ENCODE assay signal across 8 cellular contexts in the genomic region with DNA sequence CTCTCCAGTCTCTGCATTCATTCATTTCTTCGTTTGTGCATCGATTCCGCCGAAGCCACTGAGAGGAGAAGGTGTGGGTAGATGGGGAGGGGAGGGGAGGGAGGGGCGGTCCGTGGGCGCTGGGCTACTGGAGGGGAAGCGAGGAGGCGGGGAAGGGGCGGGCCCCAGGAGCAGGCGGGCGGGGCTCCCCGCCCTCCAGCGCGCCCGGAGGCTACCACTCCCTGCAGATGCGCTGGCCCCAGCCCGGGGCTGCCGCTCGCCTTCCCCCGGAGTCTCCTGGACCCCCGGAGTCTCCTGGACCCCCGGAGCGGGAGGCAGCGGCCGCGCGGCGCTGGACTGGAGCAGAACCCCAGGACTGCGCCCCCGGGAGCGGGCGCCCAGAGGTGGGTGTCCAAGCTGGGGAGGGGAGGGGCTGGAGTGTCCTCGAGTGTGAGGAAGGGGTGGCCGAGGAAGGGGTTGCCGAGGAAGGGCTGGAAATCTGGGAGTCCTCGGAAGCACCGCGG.
DNase-seq lines count a peak whose midpoint lies in the region; TF ChIP-seq lines count a peak whose summit lies in the region.

No MANE protein-coding gene starts in this region.

- WGBS in GM23248 (ENCODE audit: low coverage in 1 of 2, low lambda C conversion rate in 2 of 2, missing lambda C conversion rate in 2 of 2), 2 experiments, result 1% methylated on average over 21 to 37 of the region's 39 CpGs
- 2% methylated on average over 15 of the region's 39 CpGs for WGBS in hepatocyte (ENCODE audit: low lambda C conversion rate, missing lambda C conversion rate)
- 1% methylated on average over 39 of the region's 39 CpGs for WGBS in sigmoid colon, 2 donors

- peak overlapping the region; percentile 82 for H3K27ac Mint-ChIP-seq in T-helper 1 cell treated with Interleukin-12 subunit alpha and Interleukin-12 subunit beta and Interleukin-4 antibody, amounts not matched to agents 30 μg/mL and 1 μg/mL, for 36 hours

- H3K9ac ChIP-seq in ES-I3 (ENCODE audit: low read depth, low read length) (peak overlapping the region; percentile 82), GM23248 (peak overlapping the region; percentile 91)

- H3K79me2 ChIP-seq in GM23248 (ENCODE audit: insufficient read depth), result peaks cover 64% of the 10 kb centered on the region
- peaks cover 14% of the 10 kb centered on the region for H3K79me2 ChIP-seq in hepatocyte

- H3K4me3 Mint-ChIP-seq in T-helper 1 cell treated with Interleukin-12 subunit alpha and Interleukin-12 subunit beta and Interleukin-4 antibody, amounts not matched to agents 30 μg/mL and 1 μg/mL, for 36 hours, result peak overlapping the region; percentile 91

- H3K9me2 ChIP-seq in GM23248 (ENCODE audit: insufficient read depth), result no peaks in the 10 kb centered on the region
- no peaks in the 10 kb centered on the region for H3K9me2 ChIP-seq in hepatocyte (replicated peaks; ENCODE audit: insufficient read depth)

- peaks cover 35% of the 10 kb centered on the region for H3F3A ChIP-seq in GM23248 (ENCODE audit: insufficient read depth)

- H3K9me3 ChIP-seq in ES-I3 (ENCODE audit: control insufficient read depth, insufficient read depth, low read length) (no peaks in the 10 kb centered on the region), GM23248 (ENCODE audit: low read depth) (no peaks in the 10 kb centered on the region), hepatocyte (ENCODE audit: low read depth) (no peaks in the 10 kb centered on the region), sigmoid colon (no peaks in the 10 kb centered on the region)

- peak overlapping the region; percentile 87 for H3K4me2 ChIP-seq in GM23248 (ENCODE audit: unreplicated experiment)
- peak overlapping the region; percentile 98 for H3K4me2 ChIP-seq in hepatocyte

- peak overlapping the region; percentile 97 for H3K4me3 ChIP-seq in GM23248
- H3K4me3 ChIP-seq in hepatocyte, result peak overlapping the region; percentile 90
- H3K4me3 ChIP-seq in sigmoid colon, result peak overlapping the region; percentile 72 to 89 (median 78)

- no peaks in the 10 kb centered on the region for H3K27me3 ChIP-seq in GM23248 (replicated peaks; ENCODE audit: insufficient read depth)
- H3K27me3 ChIP-seq in hepatocyte, result peaks cover 36% of the 10 kb centered on the region
- H3K27me3 ChIP-seq in sigmoid colon, result no peaks in the 10 kb centered on the region

- H3K4me1 Mint-ChIP-seq in T-helper 1 cell treated with Interleukin-12 subunit alpha and Interleukin-12 subunit beta and Interleukin-4 antibody, amounts not matched to agents 30 μg/mL and 1 μg/mL, for 36 hours (ENCODE audit: low read depth), result peaks cover 36% of the 10 kb centered on the region

- H3K27ac ChIP-seq in GM23248 (peak overlapping the region; percentile 68), hepatocyte (peak overlapping the region; percentile 69), sigmoid colon (peak overlapping the region; percentile 76 to 88 (median 84))

- H2AFZ ChIP-seq in GM23248, result no peak overlapping the region
- H2AFZ ChIP-seq in hepatocyte, result peak overlapping the region; percentile 74

- peaks cover 15% of the 10 kb centered on the region for H3K36me3 Mint-ChIP-seq in T-helper 1 cell treated with Interleukin-12 subunit alpha and Interleukin-12 subunit beta and Interleukin-4 antibody, amounts not matched to agents 30 μg/mL and 1 μg/mL, for 36 hours (ENCODE audit: low read depth)

- intact Hi-C loops in sigmoid colon (cut with DNase I), result loop anchor here (5.0 kb wide), 3 partner anchors 79 to 209 kb away; partner anchors contain the start of gene TXN

- TF ChIP-seq POLR2A in sigmoid colon (IDR thresholded peaks at IDR 0.05), result peak; percentile 66 to 83

- in situ Hi-C loops in GM23248 (cut with MboI), result no loop called here

- H3K36me3 ChIP-seq in ES-I3 (ENCODE audit: insufficient read depth, low read length) (no peaks in the 10 kb centered on the region), GM23248 (ENCODE audit: low read depth) (peaks cover 4% of the 10 kb centered on the region; the same call in 1 of the 2 replicates), hepatocyte (replicated peaks; ENCODE audit: insufficient read depth, low read depth) (no peaks in the 10 kb centered on the region), sigmoid colon (no peaks in the 10 kb centered on the region)

- TF ChIP-seq EP300 in sigmoid colon (IDR thresholded peaks at IDR 0.05), result no peak

- no peaks in the 10 kb centered on the region for H3K9me3 Mint-ChIP-seq in T-helper 1 cell treated with Interleukin-12 subunit alpha and Interleukin-12 subunit beta and Interleukin-4 antibody, amounts not matched to agents 30 μg/mL and 1 μg/mL, for 36 hours

- H3K4me1 ChIP-seq in ES-I3 (ENCODE audit: insufficient read depth, low read length), result no peaks in the 10 kb centered on the region; the same call in 1 of the 2 replicates
- peaks cover 19% of the 10 kb centered on the region for H3K4me1 ChIP-seq in GM23248 (ENCODE audit: insufficient read depth)
- peaks cover 11% of the 10 kb centered on the region for H3K4me1 ChIP-seq in hepatocyte (ENCODE audit: insufficient read depth)
- H3K4me1 ChIP-seq in sigmoid colon, result peaks cover 0 to 38% (median 23%) of the 10 kb centered on the region in 4 donors

- H4K20me1 ChIP-seq in GM23248 (ENCODE audit: insufficient read depth), result peaks cover 16% of the 10 kb centered on the region
- H4K20me1 ChIP-seq in hepatocyte (ENCODE audit: insufficient read depth, poor library complexity, severe bottlenecking), result no peaks in the 10 kb centered on the region

- TF ChIP-seq CTCF in hepatocyte (IDR thresholded peaks at IDR 0.05; ENCODE audit: poor library complexity) (no peak), sigmoid colon (IDR thresholded peaks at IDR 0.05) (no peak)

- peaks cover 4% of the 10 kb centered on the region for H3K27me3 Mint-ChIP-seq in T-helper 1 cell treated with Interleukin-12 subunit alpha and Interleukin-12 subunit beta and Interleukin-4 antibody, amounts not matched to agents 30 μg/mL and 1 μg/mL, for 36 hours (ENCODE audit: low read depth)

- DNase-seq in GM23248, result peak; percentile 85
- DNase-seq in M059J (ENCODE audit: low read depth), result peak; percentile 76
- DNase-seq in amniotic epithelial cell (ENCODE audit: low read depth), result peak; percentile 79
- peak; percentile 86 for DNase-seq in hepatocyte (ENCODE audit: low spot score)
- peak; percentile 91 for DNase-seq in sigmoid colon
- no peak for DNase-seq in NCI-H1048 (lab: John Stamatoyannopoulos, UW)
